In genomic region chr14:76472199-76472723, GRCh38 we compare ENCODE assay signal across 21 cellular contexts.
"Had no signal": no experiment of that assay in that cellular context is flagged by ENCODE, and none has a peak within 500 bp of the region (broad histone marks: within the 10 kb centered on the region; RNA-seq: fewer than 3 reads in every experiment).

No MANE protein-coding gene starts in this region.

- DNase-seq: activated CD4-positive, alpha-beta T cell treated with anti-CD3 and anti-CD28 coated beads, Interleukin-2, amount 10 ng/mL, durations not matched to agents 24 days and 14 days; activated CD4-positive, CD25-positive, alpha-beta regulatory T cell; activated CD8-positive, alpha-beta memory T cell treated with anti-CD3 and anti-CD28 coated beads, Interleukin-2, amount 50 U/mL, for 48 hours; activated gamma-delta T cell; activated T-cell treated with anti-CD3 and anti-CD28 coated beads, Interleukin-2, amount 50 U/mL, for 72 hours; cerebellar nuclear complex; effector memory CD8-positive, alpha-beta T cell; heart left ventricle; midbrain; naive B cell; stimulated activated CD4-positive, alpha-beta T cell treated with anti-CD3 and anti-CD28 coated beads, Interleukin-4, amount 100 ng/mL, for 4 hours; stimulated activated CD8-positive, alpha-beta memory T cell treated with anti-CD3 and anti-CD28 coated beads, Interleukin-4, amount 100 ng/mL, for 48 hours; stimulated activated naive CD8-positive, alpha-beta T cell treated with anti-CD3 and anti-CD28 coated beads, Interleukin-15, Interleukin-2, amounts not matched to agents 100 U/mL and 50 U/mL, for 24 hours had no signal

- ATAC-seq: activated T-cell treated with anti-CD3 and anti-CD28 coated beads, Interleukin-2, amount 50 U/mL, for 72 hours; effector memory CD8-positive, alpha-beta T cell; stimulated activated naive CD8-positive, alpha-beta T cell treated with anti-CD3 and anti-CD28 coated beads, Interleukin-15, Interleukin-2, amounts not matched to agents 100 U/mL and 50 U/mL, for 24 hours had no signal

- H3K4me3 Mint-ChIP-seq: activated CD4-positive, alpha-beta T cell treated with anti-CD3 and anti-CD28 coated beads, Interleukin-2, amount 10 ng/mL, durations not matched to agents 24 days and 14 days; activated naive CD8-positive, alpha-beta T cell; activated T-cell treated with anti-CD3 and anti-CD28 coated beads, Interleukin-2, amount 50 U/mL, for 72 hours; brain; dendritic cell treated with granulocyte-macrophage colony-stimulating factor and Interleukin-4, amounts not matched to agents 40 ng/mL and 50 ng/mL, for 4 days; effector memory CD8-positive, alpha-beta T cell; T-helper 2 cell treated with Interferon-gamma antibody and Interleukin-4, amounts not matched to agents 5 μg/mL and 100 μg/mL, for 36 hours; type B pancreatic cell had no signal

- H3K9me3 Mint-ChIP-seq: activated CD4-positive, alpha-beta T cell treated with anti-CD3 and anti-CD28 coated beads, Interleukin-2, amount 10 ng/mL, durations not matched to agents 24 days and 14 days; activated T-cell treated with anti-CD3 and anti-CD28 coated beads, Interleukin-2, amount 50 U/mL, for 72 hours; brain; dendritic cell treated with granulocyte-macrophage colony-stimulating factor and Interleukin-4, amounts not matched to agents 40 ng/mL and 50 ng/mL, for 4 days; effector memory CD8-positive, alpha-beta T cell; naive B cell; T-helper 2 cell treated with Interferon-gamma antibody and Interleukin-4, amounts not matched to agents 5 μg/mL and 100 μg/mL, for 36 hours; type B pancreatic cell had no signal

- H3K9me3 ChIP-seq: heart left ventricle, suprapubic skin had no signal

- H3K27ac ChIP-seq: epithelial cell of prostate, suprapubic skin had no signal

- H3K4me1 Mint-ChIP-seq: activated CD4-positive, alpha-beta T cell treated with anti-CD3 and anti-CD28 coated beads, Interleukin-2, amount 10 ng/mL, durations not matched to agents 24 days and 14 days had no signal

- H3K27ac Mint-ChIP-seq: activated CD4-positive, alpha-beta T cell treated with anti-CD3 and anti-CD28 coated beads, Interleukin-2, amount 10 ng/mL, durations not matched to agents 24 days and 14 days; activated naive CD8-positive, alpha-beta T cell; activated T-cell treated with anti-CD3 and anti-CD28 coated beads, Interleukin-2, amount 50 U/mL, for 72 hours; dendritic cell treated with granulocyte-macrophage colony-stimulating factor and Interleukin-4, amounts not matched to agents 40 ng/mL and 50 ng/mL, for 4 days; effector memory CD8-positive, alpha-beta T cell; naive B cell; T-helper 2 cell treated with Interferon-gamma antibody and Interleukin-4, amounts not matched to agents 5 μg/mL and 100 μg/mL, for 36 hours had no signal

- H3K27me3 ChIP-seq: heart left ventricle, suprapubic skin had no signal

- H3K4me3 ChIP-seq: heart left ventricle, smooth muscle cell, suprapubic skin had no signal

- H3K36me3 ChIP-seq: heart left ventricle, suprapubic skin had no signal

- H3K27me3 Mint-ChIP-seq: brain had no signal

- H3K36me3 Mint-ChIP-seq: activated naive CD8-positive, alpha-beta T cell; brain; naive B cell; type B pancreatic cell had no signal

- H3K4me2 ChIP-seq: smooth muscle cell had no signal
